Comparison of ENCODE assay signal across 15 cellular contexts in the genomic region with DNA sequence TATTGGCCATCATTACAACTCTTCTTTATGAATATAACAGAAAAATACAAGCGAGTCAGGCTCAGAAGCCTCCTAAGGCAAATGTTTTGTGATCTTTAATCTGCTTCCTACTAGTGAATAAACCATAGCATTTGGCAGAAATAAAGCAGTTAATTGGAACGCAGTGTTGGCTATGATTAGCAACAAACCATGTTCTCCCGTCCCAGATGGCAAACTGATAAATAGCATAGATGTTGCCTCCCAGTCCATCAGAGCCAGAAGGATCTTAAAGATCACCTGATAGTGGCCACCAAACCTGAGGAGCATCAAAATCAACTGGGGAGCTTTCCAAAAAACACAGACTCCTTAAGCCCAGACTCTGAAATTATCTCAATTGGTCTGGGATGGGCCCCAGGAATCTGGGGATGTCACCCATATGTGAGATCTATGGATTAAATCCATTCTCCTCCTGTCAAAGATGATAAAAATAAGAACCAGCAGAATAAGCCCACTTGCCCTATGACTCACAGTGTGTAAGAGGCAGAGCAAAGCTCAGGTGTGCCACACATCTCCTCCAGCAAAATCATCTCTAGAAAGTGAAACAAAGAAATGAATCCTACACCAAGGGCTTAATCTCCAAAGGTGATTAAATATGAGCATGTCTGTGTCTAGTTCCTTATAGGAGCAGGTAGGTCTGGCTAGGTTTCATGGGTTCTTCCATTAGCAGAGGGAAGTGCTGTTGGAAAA. TPM values are rescaled to one million over a fixed set of nuclear protein-coding genes. Genes with fewer than 3 reads are reported as not detected.
DNase-seq lines count a peak whose midpoint lies in the region; TF ChIP-seq lines count a peak whose summit lies in the region.
"Had no signal": no experiment of that assay in that cellular context is flagged by ENCODE, and none has a peak within 500 bp of the region (broad histone marks: within the 10 kb centered on the region; RNA-seq: fewer than 3 reads in every experiment).

No MANE protein-coding gene starts in this region.

- H3K4me3 Mint-ChIP-seq in nephron, result no peak overlapping the region
- H3K4me3 Mint-ChIP-seq: CD8-positive, alpha-beta memory T cell had no signal

- DNase-seq in HPDE6-E6E7 (ENCODE audit: extremely low spot score), result peak; percentile 6
- no peak for DNase-seq in SK-N-SH
- peak; percentile 41 for DNase-seq in epithelial cell of esophagus (ENCODE audit: low read depth)
- DNase-seq in tibial nerve (ENCODE audit: low spot score in 2 of 2), result no peak
- no peak for DNase-seq in activated CD8-positive, alpha-beta memory T cell treated with anti-CD3 and anti-CD28 coated beads, Interleukin-2, amount 50 U/mL, for 48 hours
- DNase-seq in COLO829 (ENCODE audit: low spot score), result no peak
- DNase-seq: CD8-positive, alpha-beta memory T cell; DMS79 treated with DMSO at 0.1 percent for 48 hours; KG1; NCI-H1436; NCI-H345; NCI-H524 treated with DMSO at 0.1 percent for 48 hours had no signal

- no peaks in the 10 kb centered on the region for H4K20me1 ChIP-seq in SK-N-SH (ENCODE audit: insufficient read depth)
- H4K20me1 ChIP-seq: BLaER1 treated with 17β-estradiol and CSF1 and Interleukin-3, amounts not matched to agents 10 nM and 100 nM had no signal

- no peaks in the 10 kb centered on the region for H3K9me2 ChIP-seq in SK-N-SH

- CTCF ChIA-PET in SK-N-SH (lab: Yijun Ruan, JAX), result no interaction called here

- 64% methylated on average over 3 of the region's 3 CpGs for WGBS in SK-N-SH (ENCODE audit: low lambda C conversion rate)
- 81 to 88% methylated on average over 3 of the region's 3 CpGs for WGBS in tibial nerve, 2 donors

- no peaks in the 10 kb centered on the region for H3K9me3 Mint-ChIP-seq in nephron

- no peak overlapping the region for H3K9ac ChIP-seq in SK-N-SH
- H3K9ac ChIP-seq: BLaER1 treated with 17β-estradiol and CSF1 and Interleukin-3, amounts not matched to agents 10 nM and 100 nM had no signal

- H2AFZ ChIP-seq in SK-N-SH (ENCODE audit: low read depth), result no peak overlapping the region

- H3K9me3 ChIP-seq in SK-N-SH (no peaks in the 10 kb centered on the region), tibial nerve (no peaks in the 10 kb centered on the region)
- H3K9me3 ChIP-seq: SJSA1 had no signal

- no peak overlapping the region for H3K4me2 ChIP-seq in SK-N-SH

- no peaks in the 10 kb centered on the region for H3K27me3 ChIP-seq in SK-N-SH (ENCODE audit: insufficient read depth)
- H3K27me3 ChIP-seq in tibial nerve, result no peaks in the 10 kb centered on the region
- H3K27me3 ChIP-seq: BLaER1 treated with 17β-estradiol and CSF1 and Interleukin-3, amounts not matched to agents 10 nM and 100 nM; SJSA1 had no signal

- H3K36me3 Mint-ChIP-seq in nephron (ENCODE audit: low read depth), result no peaks in the 10 kb centered on the region
- H3K36me3 Mint-ChIP-seq: CD8-positive, alpha-beta memory T cell had no signal

- peak overlapping the region in 2 of 3 experiments; percentile 82 to 98 for H3K27ac Mint-ChIP-seq in nephron
- H3K27ac Mint-ChIP-seq: CD8-positive, alpha-beta memory T cell had no signal

- H3K4me1 Mint-ChIP-seq in nephron, result peaks cover 53% of the 10 kb centered on the region
- H3K4me1 Mint-ChIP-seq: CD8-positive, alpha-beta memory T cell had no signal

- TF ChIP-seq RAD21 in SK-N-SH (IDR thresholded peaks at IDR 0.05; ENCODE audit: low read length), result no peak

- H3K4me3 ChIP-seq in SK-N-SH (ENCODE audit: low read depth in 2 of 2, low read length in 1 of 2) (no peak overlapping the region), epithelial cell of esophagus (ENCODE audit: low read length) (no peak overlapping the region), tibial nerve (no peak overlapping the region)
- H3K4me3 ChIP-seq: BLaER1 treated with 17β-estradiol and CSF1 and Interleukin-3, amounts not matched to agents 10 nM and 100 nM; SJSA1 had no signal

- POLR2A ChIA-PET in SK-N-SH (lab: Yijun Ruan, JAX), result no interaction called here

- H3K27ac ChIP-seq in SK-N-SH (ENCODE audit: low read depth in 2 of 2, low read length in 1 of 2) (no peak overlapping the region), tibial nerve (no peak overlapping the region)
- H3K27ac ChIP-seq: BLaER1 treated with 17β-estradiol and CSF1 and Interleukin-3, amounts not matched to agents 10 nM and 100 nM; SJSA1 had no signal

- H3K36me3 ChIP-seq in SK-N-SH (replicated peaks in 1 of 2; ENCODE audit: control insufficient read depth in 1 of 2, insufficient read depth in 2 of 2, low read length in 1 of 2) (no peaks in the 10 kb centered on the region), tibial nerve (no peaks in the 10 kb centered on the region)
- H3K36me3 ChIP-seq: SJSA1 had no signal

- TF ChIP-seq CTCF in SK-N-SH (IDR thresholded peaks at IDR 0.05) (no peak), epithelial cell of esophagus (IDR thresholded peaks at IDR 0.05; ENCODE audit: insufficient read depth, low read depth, low read length, missing control alignments) (no peak), nephron (IDR thresholded peaks at IDR 0.05; ENCODE audit: unreplicated experiment in 3 of 3) (no peak), tibial nerve (IDR thresholded peaks at IDR 0.05) (no peak)

- H3K79me2 ChIP-seq in SK-N-SH (ENCODE audit: insufficient read depth), result no peaks in the 10 kb centered on the region

- H3K27me3 Mint-ChIP-seq in nephron (ENCODE audit: low read depth), result no peaks in the 10 kb centered on the region

- no peak for TF ChIP-seq POLR2A in tibial nerve (IDR thresholded peaks at IDR 0.05)

- H3K4me1 ChIP-seq in SK-N-SH (ENCODE audit: control insufficient read depth in 1 of 2, insufficient read depth in 2 of 2, low read depth in 1 of 2, low read length in 1 of 2) (no peaks in the 10 kb centered on the region; a peak in 1 of 4 replicates), tibial nerve (peaks cover 0 to 25% (median 5%) of the 10 kb centered on the region in 4 donors)
- H3K4me1 ChIP-seq: SJSA1 had no signal

- TF ChIP-seq EP300 in SK-N-SH (IDR thresholded peaks at IDR 0.05; ENCODE audit: borderline replicate concordance in 1 of 2, low read depth in 1 of 2, low read length in 1 of 2) (no peak), tibial nerve (IDR thresholded peaks at IDR 0.05) (no peak)

- no peaks in the 10 kb centered on the region for H3F3A ChIP-seq in SK-N-SH (replicated peaks; ENCODE audit: insufficient read depth)

TF ChIP-seq in SK-N-SH, 30 proteins besides CTCF, POLR2A, EP300 and RAD21:
- TF ChIP-seq JUND (IDR thresholded peaks at IDR 0.05), result 0 out of 2 replicates have a peak, but pooled peaks have one; percentile 10
- TF ChIP-seq PBX3 (IDR thresholded peaks at IDR 0.05), result peak; percentile 43
- TF ChIP-seq GATA2 (CRISPR knock-in tag; IDR thresholded peaks at IDR 0.05), result no peak
- peak; percentile 61 for TF ChIP-seq TCF12 (IDR thresholded peaks at IDR 0.05)

RNA-seq across cellular contexts. Expression of gene APBA1, which starts 50.3 kb away (rescaled TPM):
- polyA plus RNA-seq in SK-N-SH (2012; rRNA removed), result 2.8 and 3.1 TPM in 2 replicates
- 1.4 and 2.8 TPM in 2 replicates for polyA plus RNA-seq in SK-N-SH (2012; cell fraction: cytosol; rRNA removed)
- 3.5 and 4.4 TPM in 2 replicates for polyA plus RNA-seq in SK-N-SH (2012; cell fraction: nucleus; rRNA removed)
- total RNA-seq in tibial nerve, result 10 to 100 TPM in 2 of 4 donors, 1 to 10 TPM in 2; 8.4 to 14.4 (median 9.8) TPM
- polyA plus RNA-seq: CD8-positive, alpha-beta memory T cell had no signal

Comparison
In these comparisons a context has a peak if more than half of its experiments do, and no peak if none do; other contexts are left out.
1. DNase-seq: peak in HPDE6-E6E7 (single experiment) and epithelial cell of esophagus (single experiment); none in SK-N-SH (single experiment), tibial nerve (0 of 2), activated CD8-positive, alpha-beta memory T cell treated with anti-CD3 and anti-CD28 coated beads, Interleukin-2, amount 50 U/mL, for 48 hours (single experiment) and COLO829 (single experiment).